Comparison of ENCODE assay signal across 10 cellular contexts in genomic region chr2:55153564-55154315, GRCh38.
DNase-seq lines count a peak whose midpoint lies in the region; ATAC-seq and TF ChIP-seq lines count a peak whose summit lies in the region.
"Had no signal": no experiment of that assay in that cellular context is flagged by ENCODE, and none has a peak within 500 bp of the region (broad histone marks: within the 10 kb centered on the region; RNA-seq: fewer than 3 reads in every experiment).

No MANE protein-coding gene starts in this region.

- no peak overlapping the region for H2AFZ ChIP-seq in GM23248

- H3K9me3 Mint-ChIP-seq in endothelial cell (ENCODE audit: unreplicated experiment): no peaks in the 10 kb centered on the region
- H3K9me3 Mint-ChIP-seq: activated CD4-positive, alpha-beta T cell treated with anti-CD3 and anti-CD28 coated beads, Interleukin-2, amount 10 ng/mL, durations not matched to agents 7 days and 5 days had no signal

- peaks cover 4% of the 10 kb centered on the region for H3K36me3 Mint-ChIP-seq in endothelial cell (ENCODE audit: low read depth, unreplicated experiment)

- H3K27me3 Mint-ChIP-seq in endothelial cell (ENCODE audit: unreplicated experiment): peaks cover 10% of the 10 kb centered on the region
- H3K27me3 Mint-ChIP-seq: activated CD4-positive, alpha-beta T cell treated with anti-CD3 and anti-CD28 coated beads, Interleukin-2, amount 10 ng/mL, durations not matched to agents 7 days and 5 days had no signal

- intact Hi-C loops in esophagus muscularis mucosa (cut with DNase I): loop anchor here (5.0 kb wide), 1 partner anchor 36 kb away; no protein-coding TSS in a partner anchor
- intact Hi-C loops in stomach (cut with DNase I; ENCODE audit: low total_unique reads): no loop called here

- TF ChIP-seq CTCF in esophagus muscularis mucosa (IDR thresholded peaks at IDR 0.05) (no peak), stomach (IDR thresholded peaks at IDR 0.05) (no peak), endothelial cell (IDR thresholded peaks at IDR 0.05; ENCODE audit: unreplicated experiment) (no peak)

- H3K9me3 ChIP-seq in esophagus muscularis mucosa (no peaks in the 10 kb centered on the region), stomach (no peaks in the 10 kb centered on the region), MG63 (no peaks in the 10 kb centered on the region), GM23248 (ENCODE audit: low read depth) (no peaks in the 10 kb centered on the region)

- ATAC-seq in GM19395 (IDR thresholded peaks at IDR 0.05; ENCODE audit: unreplicated experiment): peak; percentile 55

- peaks cover 34 to 78% (median 76%) of the 10 kb centered on the region in 4 donors for H3K4me1 ChIP-seq in esophagus muscularis mucosa
- peaks cover 52 to 75% (median 65%) of the 10 kb centered on the region in 4 donors for H3K4me1 ChIP-seq in stomach
- peaks cover 65% of the 10 kb centered on the region for H3K4me1 ChIP-seq in GM23248 (ENCODE audit: insufficient read depth)

- peak; percentile 45 to 79 for DNase-seq in NCI-H524 (lab: John Stamatoyannopoulos, UW)
- DNase-seq in esophagus muscularis mucosa (ENCODE audit: extremely low spot score): no peak
- no peak for DNase-seq in stomach
- no peak for DNase-seq in MG63
- no peak for DNase-seq in endothelial cell (ENCODE audit: low spot score)
- DNase-seq in NCI-H1105 (lab: John Stamatoyannopoulos, UW): no peak
- no peak for DNase-seq in GM23248
- DNase-seq: activated CD4-positive, alpha-beta T cell treated with anti-CD3 and anti-CD28 coated beads, Interleukin-2, amount 10 ng/mL, durations not matched to agents 7 days and 5 days; DMS79 had no signal

- no peaks in the 10 kb centered on the region for H4K20me1 ChIP-seq in GM23248 (ENCODE audit: insufficient read depth)

- no peak overlapping the region for H3K4me3 ChIP-seq in esophagus muscularis mucosa
- no peak overlapping the region for H3K4me3 ChIP-seq in stomach
- no peak overlapping the region for H3K4me3 ChIP-seq in MG63
- no peak overlapping the region for H3K4me3 ChIP-seq in GM23248

- H3K36me3 ChIP-seq in esophagus muscularis mucosa: no peaks in the 10 kb centered on the region
- H3K36me3 ChIP-seq in stomach: no peaks in the 10 kb centered on the region
- no peaks in the 10 kb centered on the region for H3K36me3 ChIP-seq in MG63
- no peaks in the 10 kb centered on the region for H3K36me3 ChIP-seq in GM23248 (ENCODE audit: low read depth)

- no peak overlapping the region for H3K9ac ChIP-seq in GM23248

- H3K4me3 Mint-ChIP-seq in endothelial cell (ENCODE audit: unreplicated experiment): no peak overlapping the region
- H3K4me3 Mint-ChIP-seq: activated CD4-positive, alpha-beta T cell treated with anti-CD3 and anti-CD28 coated beads, Interleukin-2, amount 10 ng/mL, durations not matched to agents 7 days and 5 days had no signal

- H3K79me2 ChIP-seq in GM23248 (ENCODE audit: insufficient read depth): 0 out of 2 replicates have a peak, but pooled peaks cover 8% of the 10 kb centered on the region

- WGBS in esophagus muscularis mucosa: 57% methylated on average over 10 of the region's 10 CpGs
- 62 to 76% (median 72%) methylated on average over 10 of the region's 10 CpGs for whole genome bisulfite sequencing in stomach, 5 donors
- WGBS in GM23248 (ENCODE audit: low coverage in 1 of 2, low lambda C conversion rate in 2 of 2, missing lambda C conversion rate in 2 of 2), 2 experiments: 61 to 65% methylated on average over 10 of the region's 10 CpGs

- TF ChIP-seq POLR2A in esophagus muscularis mucosa (IDR thresholded peaks at IDR 0.05; ENCODE audit: low read depth) (no peak), stomach (IDR thresholded peaks at IDR 0.05) (no peak)

- H3K27me3 ChIP-seq in esophagus muscularis mucosa (no peaks in the 10 kb centered on the region), stomach (no peaks in the 10 kb centered on the region), MG63 (no peaks in the 10 kb centered on the region), GM23248 (replicated peaks; ENCODE audit: insufficient read depth) (no peaks in the 10 kb centered on the region)

- peaks cover 45% of the 10 kb centered on the region for H3K4me1 Mint-ChIP-seq in endothelial cell (ENCODE audit: unreplicated experiment)

- no peak overlapping the region for H3K27ac Mint-ChIP-seq in endothelial cell (ENCODE audit: unreplicated experiment)
- H3K27ac Mint-ChIP-seq: activated CD4-positive, alpha-beta T cell treated with anti-CD3 and anti-CD28 coated beads, Interleukin-2, amount 10 ng/mL, durations not matched to agents 7 days and 5 days had no signal

- in situ Hi-C loops in GM23248 (cut with MboI): no loop called here

- H3K27ac ChIP-seq in esophagus muscularis mucosa (replicated peaks in 1 of 4): peak overlapping the region; percentile 70 to 79 (median 75)
- peak overlapping the region in 3 of 5 donors; percentile 40 to 75 (median 75) for H3K27ac ChIP-seq in stomach
- no peak overlapping the region for H3K27ac ChIP-seq in GM23248

- H3F3A ChIP-seq in GM23248 (ENCODE audit: insufficient read depth): peaks cover 42% of the 10 kb centered on the region

- TF ChIP-seq EP300 in esophagus muscularis mucosa (IDR thresholded peaks at IDR 0.05) (no peak), stomach (IDR thresholded peaks at IDR 0.05) (no peak)

- H3K9me2 ChIP-seq in GM23248 (ENCODE audit: insufficient read depth): no peaks in the 10 kb centered on the region

- no peak overlapping the region for H3K4me2 ChIP-seq in GM23248 (ENCODE audit: unreplicated experiment)

Comparison
In these comparisons a context has a peak if more than half of its experiments do, and no peak if none do; other contexts are left out.
1. DNase-seq: peak in NCI-H524 (2 of 2); none in esophagus muscularis mucosa (single experiment), stomach (single experiment), MG63 (single experiment), endothelial cell (single experiment), NCI-H1105 (single experiment) and GM23248 (single experiment).